In the genomic region with DNA sequence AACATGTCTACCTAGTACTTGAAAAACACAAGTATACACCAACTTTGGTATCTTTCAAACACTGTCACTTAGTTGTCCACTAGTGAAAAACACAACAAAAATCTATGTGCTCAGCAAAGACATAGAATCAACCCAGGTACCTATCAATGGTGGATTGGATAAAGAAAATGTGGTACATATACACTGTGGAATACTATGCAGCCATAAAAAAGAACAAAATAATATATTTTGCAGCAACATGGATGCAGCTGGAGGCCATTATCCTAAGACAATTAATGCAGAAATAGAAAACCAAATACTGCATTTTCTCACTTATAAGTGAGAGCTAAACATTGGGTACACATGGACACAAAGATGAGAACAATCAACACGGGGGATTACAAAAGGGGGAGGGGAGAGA, we compare ENCODE assay signal across 27 cellular contexts.
"Had no signal": no experiment of that assay in that cellular context is flagged by ENCODE, and none has a peak within 500 bp of the region (broad histone marks: within the 10 kb centered on the region; RNA-seq: fewer than 3 reads in every experiment).

No MANE protein-coding gene starts in this region.

- H3K27me3 Mint-ChIP-seq: effector memory CD8-positive, alpha-beta T cell; naive thymus-derived CD4-positive, alpha-beta T cell had no signal

- DNase-seq: dermis blood vessel endothelial cell; dorsolateral prefrontal cortex; effector CD4-positive, alpha-beta T cell; effector memory CD8-positive, alpha-beta T cell; endodermal cell; erythroblast; esophagus squamous epithelium; foreskin fibroblast; foreskin melanocyte; gastrocnemius medialis; glutamatergic neuron; head of caudate nucleus; heart right ventricle; hippocampal formation; islet precursor cell; left cardiac atrium; left lung; left ventricle myocardium superior; lower lobe of right lung; mesenchymal stem cell; midbrain; naive thymus-derived CD4-positive, alpha-beta T cell; natural killer cell had no signal

- H3K27ac Mint-ChIP-seq: effector memory CD8-positive, alpha-beta T cell; endodermal cell; naive thymus-derived CD4-positive, alpha-beta T cell; natural killer cell had no signal

- FAIRE-seq: endometrium had no signal

- H3K4me3 Mint-ChIP-seq: effector memory CD8-positive, alpha-beta T cell; endodermal cell; naive thymus-derived CD4-positive, alpha-beta T cell; natural killer cell had no signal

- H3K27ac ChIP-seq: coronary artery, dorsolateral prefrontal cortex, epithelial cell of prostate, esophagus squamous epithelium, gastrocnemius medialis, heart right ventricle, left lung, lower lobe of right lung had no signal

- H3K27me3 ChIP-seq: esophagus squamous epithelium, gastrocnemius medialis, heart right ventricle, left lung had no signal

- H3K9me3 ChIP-seq: esophagus squamous epithelium, gastrocnemius medialis, heart right ventricle, left lung, lower lobe of right lung had no signal

- H3K4me1 ChIP-seq: esophagus squamous epithelium, gastrocnemius medialis, heart right ventricle, left lung, lower lobe of right lung had no signal

- H3K4me3 ChIP-seq: coronary artery, dorsolateral prefrontal cortex, esophagus squamous epithelium, gastrocnemius medialis, heart right ventricle, left lung, lower lobe of right lung had no signal

- ATAC-seq: effector memory CD8-positive, alpha-beta T cell; esophagus mucosa; gastrocnemius medialis; heart right ventricle; left cardiac atrium; left lung; left ventricle myocardium superior; lower lobe of right lung; naive thymus-derived CD4-positive, alpha-beta T cell; natural killer cell had no signal

- H3K4me1 Mint-ChIP-seq: endodermal cell; naive thymus-derived CD4-positive, alpha-beta T cell; natural killer cell had no signal

- H3K36me3 Mint-ChIP-seq: natural killer cell had no signal

- H3K9me3 Mint-ChIP-seq: effector memory CD8-positive, alpha-beta T cell; endodermal cell; natural killer cell had no signal

- H3K36me3 ChIP-seq: esophagus squamous epithelium, gastrocnemius medialis, heart right ventricle, left lung, lower lobe of right lung had no signal
